In the genomic region with DNA sequence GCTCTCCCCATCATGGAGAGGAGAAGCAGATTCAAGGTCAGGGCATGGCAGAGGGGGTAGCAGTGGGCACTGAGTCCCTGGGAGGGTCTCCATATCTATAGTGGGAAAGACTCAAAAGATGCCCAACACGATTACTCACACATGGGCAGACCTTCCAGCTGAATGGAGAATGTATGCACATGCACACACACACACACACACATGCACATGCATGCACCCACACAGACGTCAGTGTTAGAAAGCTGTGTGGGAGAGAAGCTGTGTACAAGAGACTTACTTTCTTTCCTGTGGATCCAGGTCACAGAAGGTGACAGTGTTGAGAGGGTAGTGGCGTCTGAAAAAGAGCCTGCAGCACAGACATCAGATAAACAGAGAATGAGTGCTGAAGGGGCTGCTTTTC, we compare ENCODE assay signal across 15 cellular contexts.
"Had no signal": no experiment of that assay in that cellular context is flagged by ENCODE, and none has a peak within 500 bp of the region (broad histone marks: within the 10 kb centered on the region; RNA-seq: fewer than 3 reads in every experiment).

No MANE protein-coding gene starts in this region.

- DNase-seq: central memory CD4-positive, alpha-beta T cell; effector CD4-positive, alpha-beta T cell; immature natural killer cell; mesendoderm; naive thymus-derived CD4-positive, alpha-beta T cell; nephron progenitor cell; stimulated activated CD4-positive, alpha-beta T cell treated with anti-CD3 and anti-CD28 coated beads, Interleukin-4, amount 100 ng/mL, for 1 hour; stimulated activated CD8-positive, alpha-beta memory T cell treated with anti-CD3 and anti-CD28 coated beads, Interleukin-4, amount 100 ng/mL, for 48 hours; stimulated activated naive CD8-positive, alpha-beta T cell treated with anti-CD3 and anti-CD28 coated beads, Interleukin-15, Interleukin-2, amounts not matched to agents 100 U/mL and 50 U/mL, for 24 hours had no signal

- ATAC-seq: esophagus mucosa; naive thymus-derived CD4-positive, alpha-beta T cell; psoas muscle; stimulated activated effector memory CD8-positive, alpha-beta T cell treated with anti-CD3 and anti-CD28 coated beads, Interleukin-12 subunit alpha, Interleukin-12 subunit beta, amount 100 ng/mL, for 72 hours; stimulated activated naive CD8-positive, alpha-beta T cell treated with anti-CD3 and anti-CD28 coated beads, Interleukin-15, Interleukin-2, amounts not matched to agents 100 U/mL and 50 U/mL, for 24 hours had no signal

- H3K27me3 ChIP-seq: right atrium auricular region, tibial nerve had no signal

- H3K9me3 ChIP-seq: psoas muscle, right atrium auricular region, tibial nerve had no signal

- H3K4me3 ChIP-seq: coronary artery, psoas muscle, right atrium auricular region, tibial nerve had no signal
